5 cellular contexts compared by ENCODE assay signal in the genomic region with DNA sequence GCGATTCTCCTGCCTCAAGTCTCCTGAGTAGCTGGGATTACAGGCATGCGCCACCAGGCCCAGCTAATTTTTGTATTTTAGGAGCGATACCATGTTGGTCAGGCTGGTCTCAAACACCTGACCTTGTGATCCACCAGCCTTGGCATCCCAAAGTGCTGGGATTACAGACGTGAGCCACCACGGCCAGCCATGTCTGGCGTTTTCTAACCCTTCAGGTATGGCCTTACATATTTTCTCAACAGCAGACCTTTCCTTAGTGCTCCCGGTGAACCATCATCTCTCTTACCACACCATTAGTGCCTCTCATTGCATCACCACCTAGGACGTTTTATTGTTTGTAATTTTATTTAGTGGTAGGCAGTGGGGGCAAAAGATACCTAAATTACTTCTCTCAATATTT.
A peak's percentile ranks its signal among the peaks of the same experiment; 100 is the strongest.
DNase-seq lines count a peak whose midpoint lies in the region; ATAC-seq and TF ChIP-seq lines count a peak whose summit lies in the region.
"Not testable (repeated sequence)": the region's sequence is repeated elsewhere in the genome, so short reads cannot be mapped to it uniquely, and the experiment has no call there.

No MANE protein-coding gene starts in this region.

- not testable (repeated sequence) for H3K27me3 Mint-ChIP-seq in WTC11 (ENCODE audit: low read depth)

- peak overlapping the region in 3 of 5 donors; percentile 11 to 22 (median 11) for H3K27ac ChIP-seq in adrenal gland
- peak overlapping the region; percentile 75 for H3K27ac ChIP-seq in cardiac muscle cell
- not testable (repeated sequence) for H3K27ac ChIP-seq in trophoblast cell (ENCODE audit: low read depth, low read length); aorta (ENCODE audit: low read depth in 1 of 2, low read length in 2 of 2)

- H3K79me2 ChIP-seq in trophoblast cell (ENCODE audit: control insufficient read depth, insufficient read depth, low read length, poor library complexity) = not testable (repeated sequence)

- TF ChIP-seq POLR2A in adrenal gland (IDR thresholded peaks at IDR 0.05) = not testable (repeated sequence)

- H4K12ac ChIP-seq in trophoblast cell (ENCODE audit: low read depth, low read length) = not testable (repeated sequence)

- CTCF ChIA-PET in WTC11 (lab: Charles Lee) = interaction anchor here (0.5 kb wide), 1 partner anchor 40 kb away, joined by 3 read pairs; no protein-coding TSS in a partner anchor

- H3K36me3 Mint-ChIP-seq in WTC11 = not testable (repeated sequence)

- H3K79me1 ChIP-seq in trophoblast cell (ENCODE audit: low read length) = not testable (repeated sequence)

- not testable (repeated sequence) for H3K23ac ChIP-seq in trophoblast cell (ENCODE audit: low read length)

- WGBS in adrenal gland, 4 donors = 70 to 78% (median 72%) methylated on average over 8 of the region's 8 CpGs
- no CpG with 5 or more reads among the region's 8 CpGs for WGBS in trophoblast cell (ENCODE audit: extremely low coverage, insufficient coverage, insufficient read length)
- WGBS in aorta, 2 donors = 86% methylated on average over 8 of the region's 8 CpGs

- H3K4ac ChIP-seq in trophoblast cell (ENCODE audit: low read depth, low read length) = not testable (repeated sequence)

- not testable (repeated sequence) for H2BK120ac ChIP-seq in trophoblast cell (ENCODE audit: insufficient read depth, low read length, poor library complexity)

- H2BK12ac ChIP-seq in trophoblast cell (ENCODE audit: low read length) = not testable (repeated sequence)

- TF ChIP-seq CTCF in WTC11 (IDR thresholded peaks at IDR 0.05); adrenal gland (IDR thresholded peaks at IDR 0.05); cardiac muscle cell (IDR thresholded peaks at IDR 0.05; ENCODE audit: low read depth, low read length): not testable (repeated sequence)

- not testable (repeated sequence) for H3K9ac ChIP-seq in trophoblast cell (ENCODE audit: low read length)

- not testable (repeated sequence) for DNase-seq in WTC11 (ENCODE audit: low spot score); adrenal gland; cardiac muscle cell (ENCODE audit: low read depth in 1 of 2, low spot score in 1 of 2); aorta
- DNase-seq in trophoblast cell = peak; percentile 72 to 76

- not testable (repeated sequence) for H3K4me3 ChIP-seq in adrenal gland; cardiac muscle cell; trophoblast cell (ENCODE audit: low read depth, low read length); aorta (ENCODE audit: low read length in 2 of 2)

- POLR2A ChIA-PET in WTC11 (lab: Charles Lee) = not testable (repeated sequence)

- not testable (repeated sequence) for H3K27me3 ChIP-seq in adrenal gland; cardiac muscle cell; trophoblast cell (ENCODE audit: insufficient read depth, low read length); aorta (ENCODE audit: control insufficient read depth in 1 of 2, insufficient read depth in 2 of 2, low read length in 1 of 2)

- H3K4me3 Mint-ChIP-seq in WTC11 = not testable (repeated sequence)

- not testable (repeated sequence) for H3K4me2 ChIP-seq in trophoblast cell (ENCODE audit: low read length)

- H3K14ac ChIP-seq in trophoblast cell (ENCODE audit: low read length) = not testable (repeated sequence)

- peaks cover 0 to 31% of the 10 kb centered on the region in 2 donors for H3K4me1 ChIP-seq in adrenal gland (replicated peaks in 1 of 2)
- not testable (repeated sequence) for H3K4me1 ChIP-seq in cardiac muscle cell (ENCODE audit: low read depth); trophoblast cell (ENCODE audit: control insufficient read depth in 1 of 2, insufficient read depth in 2 of 2, low read length in 2 of 2); aorta (ENCODE audit: control insufficient read depth in 1 of 2, insufficient read depth in 2 of 2, low read length in 2 of 2)

- H2AK5ac ChIP-seq in trophoblast cell (ENCODE audit: low read length) = not testable (repeated sequence)

- not testable (repeated sequence) for H2AFZ ChIP-seq in trophoblast cell (ENCODE audit: insufficient read depth, low read length, poor library complexity)

- H4K8ac ChIP-seq in trophoblast cell (ENCODE audit: low read depth, low read length) = not testable (repeated sequence)

- H3K18ac ChIP-seq in trophoblast cell (ENCODE audit: low read length) = not testable (repeated sequence)

- 0 out of 2 replicates have a peak overlapping the region, but pooled peaks have one; percentile 21 for H3K27ac Mint-ChIP-seq in WTC11

- not testable (repeated sequence) for H2BK5ac ChIP-seq in trophoblast cell (ENCODE audit: low read depth, low read length, poor library complexity)

- H3K9me3 ChIP-seq in adrenal gland (replicated peaks in 1 of 3); cardiac muscle cell (ENCODE audit: low read depth); trophoblast cell (ENCODE audit: insufficient read depth, low read depth, low read length); aorta (ENCODE audit: control insufficient read depth, low read length): not testable (repeated sequence)

- not testable (repeated sequence) for ATAC-seq in WTC11
- ATAC-seq in aorta (ENCODE audit: low FRiP score) = peak; percentile 38

- not testable (repeated sequence) for H3K36me3 ChIP-seq in adrenal gland (replicated peaks in 1 of 2); cardiac muscle cell; trophoblast cell (ENCODE audit: control insufficient read depth in 1 of 2, insufficient read depth in 2 of 2, low read length in 2 of 2); aorta (ENCODE audit: control insufficient read depth in 1 of 2, insufficient read depth in 2 of 2, low read length in 1 of 2)

- peaks cover 16% of the 10 kb centered on the region for H3K4me1 Mint-ChIP-seq in WTC11

- intact Hi-C loops in adrenal gland (cut with DNase I); aorta (cut with DNase I): not testable (repeated sequence)

- not testable (repeated sequence) for H3K9me3 Mint-ChIP-seq in WTC11

- H4K91ac ChIP-seq in trophoblast cell (ENCODE audit: low read depth, low read length) = not testable (repeated sequence)
